Comparison of ENCODE assay signal across 20 cellular contexts in the genomic region with DNA sequence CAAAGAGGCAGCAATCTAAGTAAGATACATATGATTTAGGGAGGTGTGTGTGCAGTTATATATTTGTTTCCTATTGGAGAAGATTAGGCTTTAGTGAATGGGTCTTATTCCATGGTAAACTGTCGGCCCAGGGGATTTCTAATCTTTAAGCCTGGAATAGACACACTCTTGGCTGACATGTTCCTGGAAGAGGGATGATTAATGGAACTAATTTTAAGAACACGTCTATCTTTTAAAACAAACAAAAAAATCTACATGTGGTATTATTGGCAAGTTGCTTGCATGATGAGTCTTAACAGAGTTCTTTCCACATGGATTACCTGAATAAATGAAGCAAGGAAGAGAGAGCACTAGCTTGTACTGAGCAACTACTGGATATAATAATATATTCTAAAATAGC.
"Had no signal": no experiment of that assay in that cellular context is flagged by ENCODE, and none has a peak within 500 bp of the region (broad histone marks: within the 10 kb centered on the region; RNA-seq: fewer than 3 reads in every experiment).

No MANE protein-coding gene starts in this region.

- ATAC-seq: activated CD4-positive, alpha-beta T cell treated with anti-CD3 and anti-CD28 coated beads for 36 hours; left lobe of liver; natural killer cell; WTC11 had no signal

- H3K27ac ChIP-seq: spleen, upper lobe of left lung had no signal

- H3K9me3 ChIP-seq: spleen, upper lobe of left lung had no signal

- H3K27me3 ChIP-seq: spleen, upper lobe of left lung had no signal

- DNase-seq: activated CD4-positive, alpha-beta T cell treated with anti-CD3 and anti-CD28 coated beads for 36 hours; activated CD4-positive, alpha-beta T cell treated with anti-CD3 and anti-CD28 coated beads, Interleukin-2, amount 50 U/mL, for 4 hours; activated CD8-positive, alpha-beta memory T cell treated with anti-CD3 and anti-CD28 coated beads, Interleukin-2, amount 50 U/mL, for 48 hours; activated naive CD4-positive, alpha-beta T cell treated with Interleukin-2 at 50 U/mL for 16 hours; activated naive CD8-positive, alpha-beta T cell treated with anti-CD3 and anti-CD28 coated beads for 36 hours; activated T-cell treated with anti-CD3 and anti-CD28 coated beads, Interleukin-2, amount 50 U/mL, for 48 hours; dermis blood vessel endothelial cell; effector CD8-positive, alpha-beta T cell; erythroblast; midbrain; natural killer cell; retina; spleen; stimulated activated CD4-positive, alpha-beta T cell treated with anti-CD3 and anti-CD28 coated beads, Interleukin-4, amount 100 ng/mL, for 1 hour; stimulated activated naive CD4-positive, alpha-beta T cell; T-helper 1 cell; T-helper 9 cell; upper lobe of left lung had no signal

- H3K4me3 ChIP-seq: spleen, upper lobe of left lung had no signal

- H3K36me3 ChIP-seq: spleen, upper lobe of left lung had no signal

- H3K4me1 ChIP-seq: spleen had no signal
